ENCODE assay signal across 22 cellular contexts in genomic region chr20:2145376-2145775, GRCh38. TPM values are rescaled to one million over a fixed set of nuclear protein-coding genes. Genes with fewer than 3 reads are reported as not detected.
DNase-seq lines count a peak whose midpoint lies in the region; ATAC-seq, FAIRE-seq and TF ChIP-seq lines count a peak whose summit lies in the region.
"Had no signal": no experiment of that assay in that cellular context is flagged by ENCODE, and none has a peak within 500 bp of the region (broad histone marks: within the 10 kb centered on the region; RNA-seq: fewer than 3 reads in every experiment).

No MANE protein-coding gene starts in this region.

- no peaks in the 10 kb centered on the region for H3K27me3 Mint-ChIP-seq in MCF 10A (ENCODE audit: insufficient read depth, unreplicated experiment)
- H3K27me3 Mint-ChIP-seq in GM23338 (ENCODE audit: insufficient read depth, low read depth, poor library complexity), result peaks cover 4% of the 10 kb centered on the region
- no peaks in the 10 kb centered on the region for H3K27me3 Mint-ChIP-seq in astrocyte (ENCODE audit: low read depth, unreplicated experiment)
- H3K27me3 Mint-ChIP-seq: CD4-positive, alpha-beta memory T cell had no signal

- H3K36me3 Mint-ChIP-seq in MCF 10A (ENCODE audit: insufficient read depth, unreplicated experiment) (peaks cover 30% of the 10 kb centered on the region), GM23338 (ENCODE audit: low read depth) (peaks cover 9% of the 10 kb centered on the region; the same call in 2 of the 3 replicates), astrocyte (ENCODE audit: low read depth, unreplicated experiment) (peaks cover 11% of the 10 kb centered on the region)

- TF ChIP-seq CTCF in MCF 10A (IDR thresholded peaks at IDR 0.05; ENCODE audit: unreplicated experiment) (no peak), breast epithelium (IDR thresholded peaks at IDR 0.05) (no peak), GM23338 (conservative IDR thresholded peaks at IDR 0.05; ENCODE audit: low read depth in 2 of 2) (no peak), astrocyte (IDR thresholded peaks at IDR 0.05; ENCODE audit: insufficient read depth, low read depth, low read length) (no peak)

- H3K4me3 Mint-ChIP-seq in MCF 10A (ENCODE audit: unreplicated experiment) (no peak overlapping the region), GM23338 (no peak overlapping the region), astrocyte (ENCODE audit: unreplicated experiment) (peak overlapping the region; percentile 15)
- H3K4me3 Mint-ChIP-seq: CD4-positive, alpha-beta memory T cell had no signal

- H3K27me3 ChIP-seq in breast epithelium (no peaks in the 10 kb centered on the region), GM23338 (ENCODE audit: insufficient read depth) (no peaks in the 10 kb centered on the region), astrocyte (ENCODE audit: insufficient read depth, low read length) (no peaks in the 10 kb centered on the region)
- H3K27me3 ChIP-seq: BLaER1 treated with 17β-estradiol and CSF1 and Interleukin-3, amounts not matched to agents 10 nM and 100 nM had no signal

- H3K36me3 ChIP-seq in breast epithelium (no peaks in the 10 kb centered on the region), GM23338 (ENCODE audit: insufficient read depth) (no peaks in the 10 kb centered on the region), astrocyte (ENCODE audit: insufficient read depth, low read length) (no peaks in the 10 kb centered on the region)

- H3F3A ChIP-seq in GM23338 (replicated peaks; ENCODE audit: low read depth), result no peaks in the 10 kb centered on the region

- POLR2A ChIA-PET in MCF 10A (lab: Yijun Ruan, JAX), result no interaction called here

- TF ChIP-seq POLR2A in breast epithelium (IDR thresholded peaks at IDR 0.05), result no peak

- H3K4me3 ChIP-seq in breast epithelium (no peak overlapping the region), GM23338 (no peak overlapping the region), astrocyte (ENCODE audit: insufficient read depth, low read depth, low read length) (no peak overlapping the region)
- H3K4me3 ChIP-seq: BLaER1 treated with 17β-estradiol and CSF1 and Interleukin-3, amounts not matched to agents 10 nM and 100 nM had no signal

- no peak overlapping the region for H3K4me2 ChIP-seq in GM23338
- H3K4me2 ChIP-seq in astrocyte (ENCODE audit: low read length), result no peak overlapping the region
- H3K4me2 ChIP-seq: BLaER1 treated with 17β-estradiol and CSF1 and Interleukin-3, amounts not matched to agents 10 nM and 100 nM; SK-N-SH had no signal

- peaks cover 7% of the 10 kb centered on the region for H3K79me2 ChIP-seq in GM23338 (replicated peaks; ENCODE audit: insufficient read depth)
- peaks cover 37% of the 10 kb centered on the region for H3K79me2 ChIP-seq in astrocyte (ENCODE audit: insufficient read depth, low read length)

- TSS peak; percentile 5 for BruUV-seq in MCF 10A (replicated peaks; lab: Mats Ljungman, UMichigan)

- FAIRE-seq in astrocyte (lab: Jason Lieb, UNC), result no peak
- FAIRE-seq: G401.6 had no signal

- intact Hi-C loops in MCF 10A (cut with micrococcal nuclease) (no loop called here), breast epithelium (cut with DNase I; ENCODE audit: low total_unique reads) (no loop called here)

- H3K9ac ChIP-seq in astrocyte (ENCODE audit: low read length), result no peak overlapping the region
- H3K9ac ChIP-seq: BLaER1 treated with 17β-estradiol and CSF1 and Interleukin-3, amounts not matched to agents 10 nM and 100 nM; SK-N-SH had no signal

- H3K9me2 ChIP-seq in GM23338 (ENCODE audit: insufficient read depth), result no peaks in the 10 kb centered on the region
- H3K9me2 ChIP-seq: SK-N-SH had no signal

- CTCF ChIA-PET in MCF 10A (lab: Yijun Ruan, JAX), result no interaction called here

- DNase-seq in MCF 10A (ENCODE audit: unreplicated experiment) (no peak), breast epithelium (ENCODE audit: low spot score in 2 of 2) (no peak), GM23338 (ENCODE audit: low spot score) (no peak), astrocyte (ENCODE audit: low read depth) (peak; percentile 35), islet precursor cell (peak; percentile 69), NOMO-1 (lab: John Stamatoyannopoulos, UW; ENCODE audit: unreplicated experiment in 2 of 2) (no peak)
- DNase-seq: ACHN; CD4-positive, alpha-beta memory T cell; GOT3; Karpas-422; NCI-H1694; NCI-H2081; NCI-H2171; NCI-H524 treated with DMSO at 0.1 percent for 48 hours; SIG-M5; SK-N-SH had no signal

- H2AFZ ChIP-seq in GM23338 (no peak overlapping the region), astrocyte (ENCODE audit: low read depth, low read length) (no peak overlapping the region)

- H3K9me3 ChIP-seq in breast epithelium, result no peaks in the 10 kb centered on the region
- H3K9me3 ChIP-seq in astrocyte (ENCODE audit: insufficient read depth, low read depth, low read length), result no peaks in the 10 kb centered on the region
- H3K9me3 ChIP-seq: BLaER1 treated with 17β-estradiol and CSF1 and Interleukin-3, amounts not matched to agents 10 nM and 100 nM; SK-N-SH had no signal

- H3K4me1 ChIP-seq in breast epithelium (no peaks in the 10 kb centered on the region), GM23338 (ENCODE audit: insufficient read depth) (peaks cover 5% of the 10 kb centered on the region; the same call in 1 of the 2 replicates), astrocyte (ENCODE audit: insufficient read depth, low read length) (peaks cover 2% of the 10 kb centered on the region)

- ATAC-seq in GM23338, result no peak
- no peak for ATAC-seq in GM18502 (IDR thresholded peaks at IDR 0.05; ENCODE audit: poor library complexity, unreplicated experiment)
- no peak for ATAC-seq in GM18907 (IDR thresholded peaks at IDR 0.05; ENCODE audit: unreplicated experiment)

- H3K27ac ChIP-seq in breast epithelium, result no peak overlapping the region
- H3K27ac ChIP-seq in GM23338 (ENCODE audit: low read depth), result no peak overlapping the region
- no peak overlapping the region for H3K27ac ChIP-seq in astrocyte (ENCODE audit: low read depth, low read length)
- H3K27ac ChIP-seq: 22Rv1; BLaER1 treated with 17β-estradiol and CSF1 and Interleukin-3, amounts not matched to agents 10 nM and 100 nM; RWPE1 had no signal

- H4K20me1 ChIP-seq in GM23338 (replicated peaks; ENCODE audit: insufficient read depth), result peaks cover 6% of the 10 kb centered on the region; the same call in 1 of the 2 replicates
- peaks cover 32% of the 10 kb centered on the region for H4K20me1 ChIP-seq in astrocyte (ENCODE audit: insufficient read depth, low read length)

- peaks cover 3% of the 10 kb centered on the region for H3K4me1 Mint-ChIP-seq in MCF 10A (ENCODE audit: insufficient read depth, unreplicated experiment)
- H3K4me1 Mint-ChIP-seq in GM23338, result peaks cover 38% of the 10 kb centered on the region
- H3K4me1 Mint-ChIP-seq in astrocyte (ENCODE audit: low read depth, unreplicated experiment), result peaks cover 13% of the 10 kb centered on the region
- H3K4me1 Mint-ChIP-seq: CD4-positive, alpha-beta memory T cell had no signal

- H3K27ac Mint-ChIP-seq in MCF 10A (ENCODE audit: low read depth, unreplicated experiment) (no peak overlapping the region), GM23338 (peak overlapping the region; percentile 73; the same call in 1 of the 2 replicates), astrocyte (ENCODE audit: unreplicated experiment) (peak overlapping the region; percentile 12)

- H3K9me3 Mint-ChIP-seq in MCF 10A (ENCODE audit: unreplicated experiment), result no peaks in the 10 kb centered on the region
- no peaks in the 10 kb centered on the region for H3K9me3 Mint-ChIP-seq in GM23338
- no peaks in the 10 kb centered on the region for H3K9me3 Mint-ChIP-seq in astrocyte (ENCODE audit: unreplicated experiment)
- H3K9me3 Mint-ChIP-seq: CD4-positive, alpha-beta memory T cell had no signal

TF ChIP-seq in GM23338, 12 proteins besides CTCF, POLR2A, EP300 and RAD21:
- TF ChIP-seq EZH2 (IDR thresholded peaks at IDR 0.05; ENCODE audit: low read depth, unreplicated experiment) (no peak), ZNF331 (CRISPR knock-in tag; IDR thresholded peaks at IDR 0.05; ENCODE audit: low read depth) (no peak), EZH2phosphoT487 (IDR thresholded peaks at IDR 0.05; ENCODE audit: unreplicated experiment) (no peak), ZNF114 (CRISPR knock-in tag; IDR thresholded peaks at IDR 0.05) (no peak)

RNA-seq across cellular contexts. Expression of gene STK35, which starts 43.7 kb away (rescaled TPM):
- 18.2 and 21.3 TPM in 2 replicates for total RNA-seq in MCF 10A (2022)
- total RNA-seq in breast epithelium, result 10 to 100 TPM; 15.2 to 26.3 (median 16.7) TPM
- 51.4 and 59.7 TPM in 2 replicates for total RNA-seq in GM23338 (2014; rRNA removed; shearing (Covaris generic))
- polyA plus RNA-seq in GM23338 (2016; fragmentation: Nextera tagmentation; extraction: Ambion mirVana), result 14.2 and 15.9 TPM in 2 replicates
- 18.1 and 18.6 TPM in 2 replicates for total RNA-seq in astrocyte

Comparison
In these comparisons a context has a peak if more than half of its experiments do, and no peak if none do; other contexts are left out.
1. DNase-seq: peak in astrocyte (single experiment) and islet precursor cell (single experiment); none in MCF 10A (single experiment), breast epithelium (0 of 2), GM23338 (single experiment) and NOMO-1 (0 of 2).